29 cellular contexts compared by ENCODE assay signal in the genomic region with DNA sequence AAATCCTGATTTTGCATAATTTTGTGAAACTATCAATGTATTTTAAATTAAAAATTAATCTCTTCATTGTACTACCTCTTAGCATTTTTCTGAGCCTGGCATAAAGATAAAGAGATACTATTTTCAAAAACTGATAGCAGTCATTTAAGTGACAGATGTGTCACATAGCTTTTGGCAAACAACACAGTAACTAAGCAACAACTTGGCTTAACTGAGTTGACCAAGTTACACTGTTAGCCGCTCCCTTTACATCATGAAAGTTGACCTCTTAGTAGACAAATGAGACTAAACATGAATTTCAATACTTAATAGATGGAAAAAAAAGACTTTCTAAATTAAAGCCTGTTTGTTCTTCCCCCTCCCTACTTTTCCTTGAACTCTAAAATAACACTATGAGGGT.
"Had no signal": no experiment of that assay in that cellular context is flagged by ENCODE, and none has a peak within 500 bp of the region (broad histone marks: within the 10 kb centered on the region; RNA-seq: fewer than 3 reads in every experiment).

No MANE protein-coding gene starts in this region.

- H3K27ac Mint-ChIP-seq: mesothelial cell of epicardium; natural killer cell treated with Interleukin-12 subunit alpha and Interleukin-12 subunit beta and Interleukin-15 and Interleukin-18, amount 100 ng/mL, for 72 hours; stimulated activated naive B cell treated with anti-CD40 and anti-IgM and Interleukin-4, amounts not matched to agents 10 μg/mL and 1 μg/mL and 100 μg/mL, for 72 hours had no signal

- H3K27me3 ChIP-seq: left lung, ovary, stomach, testis, thyroid gland, transverse colon, upper lobe of left lung, vagina had no signal

- H3K36me3 ChIP-seq: left lung, ovary, prostate gland, stomach, thyroid gland, upper lobe of left lung, vagina had no signal

- FAIRE-seq: keratinocyte had no signal

- H3K36me3 Mint-ChIP-seq: mesothelial cell of epicardium; natural killer cell treated with Interleukin-12 subunit alpha and Interleukin-12 subunit beta and Interleukin-15 and Interleukin-18, amount 100 ng/mL, for 72 hours had no signal

- H3K4me3 ChIP-seq: left lung, lower lobe of right lung, ovary, prostate gland, skin epidermis, stomach, testis, thyroid gland, transverse colon, upper lobe of left lung, vagina had no signal

- H3K4me3 Mint-ChIP-seq: mesothelial cell of epicardium; naive thymus-derived CD4-positive, alpha-beta T cell; natural killer cell treated with Interleukin-12 subunit alpha and Interleukin-12 subunit beta and Interleukin-15 and Interleukin-18, amount 100 ng/mL, for 72 hours; stimulated activated naive B cell treated with anti-CD40 and anti-IgM and Interleukin-4, amounts not matched to agents 10 μg/mL and 1 μg/mL and 100 μg/mL, for 72 hours had no signal

- H3K4me1 Mint-ChIP-seq: mesothelial cell of epicardium; stimulated activated naive B cell treated with anti-CD40 and anti-IgM and Interleukin-4, amounts not matched to agents 10 μg/mL and 1 μg/mL and 100 μg/mL, for 72 hours had no signal

- DNase-seq: hypothalamus; kidney glomerular epithelial cell; left cardiac atrium; left lung; lower lobe of right lung; mammary epithelial cell; mesenchymal stem cell; naive thymus-derived CD4-positive, alpha-beta T cell; ovary; retina; right cardiac atrium; stimulated activated CD4-positive, alpha-beta T cell treated with anti-CD3 and anti-CD28 coated beads, Interleukin-12 subunit alpha, Interleukin-12 subunit beta, amount 100 ng/mL, for 4 hours; stimulated activated CD4-positive, alpha-beta T cell treated with anti-CD3 and anti-CD28 coated beads, Interleukin-15, amount 100 ng/mL, for 24 hours; stimulated activated CD4-positive, alpha-beta T cell treated with anti-CD3 and anti-CD28 coated beads, Interleukin-2, amount 100 ng/mL, for 24 hours; stimulated activated CD4-positive, alpha-beta T cell treated with anti-CD3 and anti-CD28 coated beads, Interleukin-4, amount 100 ng/mL, for 1 hour; stimulated activated naive B cell treated with anti-CD40 and anti-IgM and Interleukin-4, amounts not matched to agents 10 μg/mL and 1 μg/mL and 100 μg/mL, for 72 hours; stimulated activated naive CD8-positive, alpha-beta T cell treated with anti-CD3 and anti-CD28 coated beads, Interleukin-15, Interleukin-2, amounts not matched to agents 100 U/mL and 50 U/mL, for 24 hours; stomach; testis; thyroid gland; transverse colon; upper lobe of left lung had no signal

- H3K9me3 Mint-ChIP-seq: mesothelial cell of epicardium; naive thymus-derived CD4-positive, alpha-beta T cell; natural killer cell treated with Interleukin-12 subunit alpha and Interleukin-12 subunit beta and Interleukin-15 and Interleukin-18, amount 100 ng/mL, for 72 hours; stimulated activated naive B cell treated with anti-CD40 and anti-IgM and Interleukin-4, amounts not matched to agents 10 μg/mL and 1 μg/mL and 100 μg/mL, for 72 hours had no signal

- ATAC-seq: left cardiac atrium; left lung; lower lobe of right lung; naive thymus-derived CD4-positive, alpha-beta T cell; natural killer cell treated with Interleukin-12 subunit alpha and Interleukin-12 subunit beta and Interleukin-15 and Interleukin-18, amount 100 ng/mL, for 72 hours; right cardiac atrium; sciatic nerve; stimulated activated naive B cell treated with anti-CD40 and anti-IgM and Interleukin-4, amounts not matched to agents 10 μg/mL and 1 μg/mL and 100 μg/mL, for 72 hours; stimulated activated naive CD8-positive, alpha-beta T cell treated with anti-CD3 and anti-CD28 coated beads, Interleukin-15, Interleukin-2, amounts not matched to agents 100 U/mL and 50 U/mL, for 24 hours had no signal

- H3K9me3 ChIP-seq: left lung, lower lobe of right lung, ovary, prostate gland, stomach, testis, thyroid gland, transverse colon, upper lobe of left lung, vagina had no signal

- H3K4me1 ChIP-seq: left lung, lower lobe of right lung, prostate gland, testis, transverse colon, upper lobe of left lung, vagina had no signal

- H3K27me3 Mint-ChIP-seq: naive thymus-derived CD4-positive, alpha-beta T cell; natural killer cell treated with Interleukin-12 subunit alpha and Interleukin-12 subunit beta and Interleukin-15 and Interleukin-18, amount 100 ng/mL, for 72 hours; stimulated activated naive B cell treated with anti-CD40 and anti-IgM and Interleukin-4, amounts not matched to agents 10 μg/mL and 1 μg/mL and 100 μg/mL, for 72 hours had no signal
